18 cellular contexts compared by ENCODE assay signal in genomic region chr10:131676448-131676847, GRCh38.
"Had no signal": no experiment of that assay in that cellular context is flagged by ENCODE, and none has a peak within 500 bp of the region (broad histone marks: within the 10 kb centered on the region; RNA-seq: fewer than 3 reads in every experiment).

No MANE protein-coding gene starts in this region.

- H3K4me3 Mint-ChIP-seq: activated CD4-positive, alpha-beta T cell treated with anti-CD3 and anti-CD28 coated beads for 36 hours; activated naive CD8-positive, alpha-beta T cell; dendritic cell treated with granulocyte-macrophage colony-stimulating factor and Interleukin-4, amounts not matched to agents 40 ng/mL and 50 ng/mL, for 4 days; effector memory CD8-positive, alpha-beta T cell; mesothelial cell of epicardium; natural killer cell treated with Interleukin-12 subunit alpha and Interleukin-12 subunit beta and Interleukin-15 and Interleukin-18, amount 100 ng/mL, for 72 hours had no signal

- H3K27me3 Mint-ChIP-seq: effector memory CD8-positive, alpha-beta T cell had no signal

- H3K4me1 Mint-ChIP-seq: activated CD4-positive, alpha-beta T cell treated with anti-CD3 and anti-CD28 coated beads for 36 hours had no signal

- H3K4me2 ChIP-seq: hepatocyte had no signal

- H3K36me3 Mint-ChIP-seq: activated naive CD8-positive, alpha-beta T cell; mesothelial cell of epicardium; natural killer cell treated with Interleukin-12 subunit alpha and Interleukin-12 subunit beta and Interleukin-15 and Interleukin-18, amount 100 ng/mL, for 72 hours had no signal

- H3K27ac ChIP-seq: hepatocyte, right atrium auricular region, skin epidermis, tibial artery, WERI-Rb-1 had no signal

- H3K79me2 ChIP-seq: hepatocyte had no signal

- H3K27ac Mint-ChIP-seq: activated CD4-positive, alpha-beta T cell treated with anti-CD3 and anti-CD28 coated beads for 36 hours; activated naive CD8-positive, alpha-beta T cell; dendritic cell treated with granulocyte-macrophage colony-stimulating factor and Interleukin-4, amounts not matched to agents 40 ng/mL and 50 ng/mL, for 4 days; effector memory CD8-positive, alpha-beta T cell; mesothelial cell of epicardium; natural killer cell treated with Interleukin-12 subunit alpha and Interleukin-12 subunit beta and Interleukin-15 and Interleukin-18, amount 100 ng/mL, for 72 hours; progenitor cell of endocrine pancreas had no signal

- H3K36me3 ChIP-seq: right atrium auricular region, tibial artery, WERI-Rb-1 had no signal

- FAIRE-seq: keratinocyte had no signal

- H3K4me1 ChIP-seq: right atrium auricular region, tibial artery had no signal

- H3K27me3 ChIP-seq: hepatocyte, right atrium auricular region had no signal

- H3K4me3 ChIP-seq: hepatocyte, lung, right atrium auricular region, skin epidermis, tibial artery had no signal

- DNase-seq: activated CD4-positive, alpha-beta T cell treated with anti-CD3 and anti-CD28 coated beads for 36 hours; activated CD4-positive, alpha-beta T cell treated with anti-CD3 and anti-CD28 coated beads, Interleukin-2, amount 50 U/mL, for 48 hours; activated T-cell treated with anti-CD3 and anti-CD28 coated beads for 4 hours; effector memory CD8-positive, alpha-beta T cell; stimulated activated naive CD8-positive, alpha-beta T cell treated with anti-CD3 and anti-CD28 coated beads, Interleukin-15, Interleukin-2, amounts not matched to agents 100 U/mL and 50 U/mL, for 24 hours; substantia nigra; tibial artery; WERI-Rb-1 had no signal

- H2AFZ ChIP-seq: hepatocyte had no signal

- H3K9me3 Mint-ChIP-seq: natural killer cell treated with Interleukin-12 subunit alpha and Interleukin-12 subunit beta and Interleukin-15 and Interleukin-18, amount 100 ng/mL, for 72 hours had no signal
